Comparison of ENCODE assay signal across 20 cellular contexts in the genomic region with DNA sequence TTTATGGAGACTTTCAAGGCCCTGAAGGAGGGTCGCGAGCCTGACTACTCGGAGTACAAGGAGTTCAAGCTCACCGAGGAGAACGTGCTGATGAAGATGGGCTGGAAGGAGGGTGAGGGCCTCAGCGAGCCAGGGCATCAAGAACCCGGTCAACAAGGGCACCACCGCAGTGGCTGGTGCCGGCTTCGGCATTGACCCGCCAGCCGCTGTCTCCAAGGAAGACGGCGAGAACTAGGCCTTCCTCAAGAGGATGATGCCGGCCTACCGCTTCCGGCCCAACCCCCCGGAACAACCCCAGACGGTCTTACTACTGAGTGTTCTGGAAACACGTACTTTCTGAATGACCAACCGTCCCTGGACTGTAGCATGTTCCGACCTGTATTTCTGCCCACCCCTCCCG.
DNase-seq lines count a peak whose midpoint lies in the region; ATAC-seq, FAIRE-seq and TF ChIP-seq lines count a peak whose summit lies in the region.
"Had no signal": no experiment of that assay in that cellular context is flagged by ENCODE, and none has a peak within 500 bp of the region (broad histone marks: within the 10 kb centered on the region; RNA-seq: fewer than 3 reads in every experiment).

No MANE protein-coding gene starts in this region.

- H2AFZ ChIP-seq in K562 (ENCODE audit: low read depth, low read length) (peak overlapping the region; percentile 37; the same call in 1 of the 2 replicates), osteoblast (ENCODE audit: low read length) (no peak overlapping the region)

- TF ChIP-seq CTCF in K562 (IDR thresholded peaks at IDR 0.05 in 2 of 3, conservative IDR thresholded peaks at IDR 0.05 in 1 of 3; ENCODE audit: insufficient read depth in 2 of 3, low read depth in 1 of 3, low read length in 3 of 3) (no peak), osteoblast (IDR thresholded peaks at IDR 0.05; ENCODE audit: extremely low read depth, low read depth, low read length) (no peak), upper lobe of right lung (IDR thresholded peaks at IDR 0.05) (no peak)

- no peak for FAIRE-seq in K562 (lab: Jason Lieb, UNC)
- FAIRE-seq: D721Med, G401.6, GM12891, GM19239 had no signal

- CTCF ChIA-PET in K562 (lab: Yijun Ruan, JAX; ENCODE audit: low intra/inter-chr PET ratio) = interaction anchor here (0.6 kb wide), 1 partner anchor 124 kb away, joined by 3 read pairs; no protein-coding TSS in a partner anchor

- H3K9ac ChIP-seq in K562 (ENCODE audit: insufficient read depth in 1 of 2, low read depth in 2 of 2, low read length in 2 of 2) = no peak overlapping the region
- H3K9ac ChIP-seq: BLaER1 treated with 17β-estradiol and CSF1 and Interleukin-3, amounts not matched to agents 10 nM and 100 nM had no signal

- H3K4me1 ChIP-seq in K562 (replicated peaks in 1 of 2; ENCODE audit: control insufficient read depth in 2 of 2, insufficient read depth in 2 of 2, low read length in 2 of 2) (peaks cover 0 to 15% of the 10 kb centered on the region in 2 experiments; a peak in 2 of 5 replicates), osteoblast (ENCODE audit: insufficient read depth, low read length) (no peaks in the 10 kb centered on the region), upper lobe of right lung (no peaks in the 10 kb centered on the region)
- H3K4me1 ChIP-seq: A549, Caco-2 had no signal

- in situ Hi-C loops in K562 (cut with MboI) = no loop called here

- no peaks in the 10 kb centered on the region for H3K79me2 ChIP-seq in K562 (ENCODE audit: control insufficient read depth, insufficient read depth, low read length)
- no peaks in the 10 kb centered on the region for H3K79me2 ChIP-seq in osteoblast (ENCODE audit: insufficient read depth, low read length)

- no TSS peak for BruUV-seq in K562 (replicated peaks; lab: Mats Ljungman, UMichigan)

- ATAC-seq in K562 (no peak; the same call in 2 of the 3 replicates), upper lobe of right lung (peak; percentile 19)
- ATAC-seq: CD8-positive, alpha-beta T cell had no signal

- H3K27me3 ChIP-seq in K562 (ENCODE audit: control insufficient read depth in 2 of 2, insufficient read depth in 2 of 2, low read length in 2 of 2) (peaks cover 19 to 31% of the 10 kb centered on the region in 2 experiments; a peak in 4 of 5 replicates), osteoblast (ENCODE audit: insufficient read depth, low read length) (no peaks in the 10 kb centered on the region), upper lobe of right lung (no peaks in the 10 kb centered on the region)
- H3K27me3 ChIP-seq: BLaER1 treated with 17β-estradiol and CSF1 and Interleukin-3, amounts not matched to agents 10 nM and 100 nM had no signal

- no peak for TF ChIP-seq EP300 in K562 (IDR thresholded peaks at IDR 0.05; ENCODE audit: low read length)

- H3K9me3 ChIP-seq in K562 (replicated peaks; ENCODE audit: control insufficient read depth, insufficient read depth, low read depth, low read length) = no peaks in the 10 kb centered on the region
- H3K9me3 ChIP-seq in osteoblast (ENCODE audit: low read depth, low read length) = no peaks in the 10 kb centered on the region
- H3K9me3 ChIP-seq in upper lobe of right lung = no peaks in the 10 kb centered on the region
- H3K9me3 ChIP-seq: A549, Caco-2 had no signal

- intact Hi-C loops in K562 (cut with micrococcal nuclease) = no loop called here
- intact Hi-C loops in upper lobe of right lung (cut with DNase I) = no loop called here

- no peaks in the 10 kb centered on the region for H3K36me3 ChIP-seq in K562 (ENCODE audit: control insufficient read depth, insufficient read depth, low read length)
- H3K36me3 ChIP-seq in osteoblast (ENCODE audit: insufficient read depth, low read length) = no peaks in the 10 kb centered on the region
- no peaks in the 10 kb centered on the region for H3K36me3 ChIP-seq in upper lobe of right lung
- H3K36me3 ChIP-seq: BLaER1 treated with 17β-estradiol and CSF1 and Interleukin-3, amounts not matched to agents 10 nM and 100 nM had no signal

- no peak for TF ChIP-seq RAD21 in K562 (CRISPR knock-in tag; conservative IDR thresholded peaks at IDR 0.05 in 1 of 2, IDR thresholded peaks at IDR 0.05 in 1 of 2)

- 5% methylated on average over 23 of the region's 23 CpGs for WGBS in K562 (ENCODE audit: insufficient coverage, low coverage, missing lambda C conversion rate)

- no peak for DNase-seq in K562 (ENCODE audit: extremely low read depth in 1 of 4, low spot score in 3 of 4)
- peak; percentile 18 for DNase-seq in osteoblast (ENCODE audit: insufficient read length, low spot score, missing footprints)
- DNase-seq in upper lobe of right lung = no peak
- no peak for DNase-seq in NCI-H2227 (lab: John Stamatoyannopoulos, UW; ENCODE audit: unreplicated experiment)
- no peak for DNase-seq in NCI-H1048 (lab: John Stamatoyannopoulos, UW)
- DNase-seq: AML-193; Caco-2; Calu3; CD4-positive, alpha-beta T cell; CD8-positive, alpha-beta T cell; DMS79 treated with DMSO at 0.1 percent for 48 hours; GF-D8 had no signal

- POLR2A ChIA-PET in K562 (lab: Yijun Ruan, JAX) = interaction anchor here (0.6 kb wide), 1 partner anchor 459 kb away, joined by 3 read pairs; no protein-coding TSS in a partner anchor

- no peaks in the 10 kb centered on the region for H3K9me1 ChIP-seq in K562 (ENCODE audit: control insufficient read depth, insufficient read depth, low read length)

- H3K4me2 ChIP-seq in K562 (ENCODE audit: insufficient read depth, low read length) (no peak overlapping the region), osteoblast (ENCODE audit: insufficient read depth, low read length) (no peak overlapping the region)
- H3K4me2 ChIP-seq: A549; BLaER1 treated with 17β-estradiol and CSF1 and Interleukin-3, amounts not matched to agents 10 nM and 100 nM had no signal

- no peak overlapping the region for H3K4me3 ChIP-seq in K562
- H3K4me3 ChIP-seq in osteoblast (ENCODE audit: insufficient read depth, low read length) = no peak overlapping the region
- H3K4me3 ChIP-seq in upper lobe of right lung = no peak overlapping the region
- H3K4me3 ChIP-seq: A549; BLaER1 treated with 17β-estradiol and CSF1 and Interleukin-3, amounts not matched to agents 10 nM and 100 nM had no signal

- no peak for TF ChIP-seq POLR2A in K562 (conservative IDR thresholded peaks at IDR 0.05)

- H3K27ac ChIP-seq in K562 (ENCODE audit: extremely low read depth, low read depth, low read length) (no peak overlapping the region), osteoblast (ENCODE audit: low read depth, low read length) (no peak overlapping the region), upper lobe of right lung (no peak overlapping the region)
- H3K27ac ChIP-seq: 22Rv1; A549; BLaER1 treated with 17β-estradiol and CSF1 and Interleukin-3, amounts not matched to agents 10 nM and 100 nM; C4-2B had no signal

- H4K20me1 ChIP-seq in K562 (replicated peaks; ENCODE audit: control insufficient read depth, insufficient read depth, low read length) (no peaks in the 10 kb centered on the region; the same call in 1 of the 2 replicates), osteoblast (ENCODE audit: insufficient read depth, low read length) (no peaks in the 10 kb centered on the region)
- H4K20me1 ChIP-seq: BLaER1 treated with 17β-estradiol and CSF1 and Interleukin-3, amounts not matched to agents 10 nM and 100 nM had no signal

TF ChIP-seq in K562, 482 proteins besides CTCF, POLR2A, EP300 and RAD21 (continues in another document):
- no peak for TF ChIP-seq TAF9B (IDR thresholded peaks at IDR 0.05; ENCODE audit: partially characterized antibody)
- TF ChIP-seq, protein P1, sequence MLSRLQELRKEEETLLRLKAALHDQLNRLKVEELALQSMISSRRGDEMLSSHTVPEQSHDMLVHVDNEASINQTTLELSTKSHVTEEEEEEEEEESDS (CRISPR knock-in tag; IDR thresholded peaks at IDR 0.05) = no peak
- TF ChIP-seq ZNF143 (CRISPR knock-in tag; IDR thresholded peaks at IDR 0.05) = no peak
- TF ChIP-seq MTA2 (IDR thresholded peaks at IDR 0.05; ENCODE audit: low read depth) = no peak
- TF ChIP-seq, protein P2, sequence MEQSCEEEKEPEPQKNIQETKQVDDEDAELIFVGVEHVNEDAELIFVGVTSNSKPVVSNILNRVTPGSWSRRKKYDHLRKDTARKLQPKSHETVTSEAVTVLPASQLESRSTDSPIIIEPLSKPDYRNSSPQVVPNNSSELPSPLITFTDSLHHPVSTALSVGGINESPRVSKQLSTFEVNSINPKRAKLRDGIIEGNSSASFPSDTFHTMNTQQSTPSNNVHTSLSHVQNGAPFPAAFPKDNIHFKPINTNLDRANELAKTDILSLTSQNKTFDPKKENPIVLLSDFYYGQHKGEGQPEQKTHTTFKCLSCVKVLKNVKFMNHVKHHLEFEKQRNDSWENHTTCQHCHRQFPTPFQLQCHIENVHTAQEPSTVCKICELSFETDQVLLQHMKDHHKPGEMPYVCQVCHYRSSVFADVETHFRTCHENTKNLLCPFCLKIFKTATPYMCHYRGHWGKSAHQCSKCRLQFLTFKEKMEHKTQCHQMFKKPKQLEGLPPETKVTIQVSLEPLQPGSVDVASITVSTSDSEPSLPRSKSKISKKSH (CRISPR knock-in tag; IDR thresholded peaks at IDR 0.05) = no peak
- no peak for TF ChIP-seq MEF2D (tag; conservative IDR thresholded peaks at IDR 0.05; ENCODE audit: low read depth)
- no peak for TF ChIP-seq NFYB (IDR thresholded peaks at IDR 0.05; ENCODE audit: extremely low read depth, insufficient read length)
- TF ChIP-seq, protein P3, sequence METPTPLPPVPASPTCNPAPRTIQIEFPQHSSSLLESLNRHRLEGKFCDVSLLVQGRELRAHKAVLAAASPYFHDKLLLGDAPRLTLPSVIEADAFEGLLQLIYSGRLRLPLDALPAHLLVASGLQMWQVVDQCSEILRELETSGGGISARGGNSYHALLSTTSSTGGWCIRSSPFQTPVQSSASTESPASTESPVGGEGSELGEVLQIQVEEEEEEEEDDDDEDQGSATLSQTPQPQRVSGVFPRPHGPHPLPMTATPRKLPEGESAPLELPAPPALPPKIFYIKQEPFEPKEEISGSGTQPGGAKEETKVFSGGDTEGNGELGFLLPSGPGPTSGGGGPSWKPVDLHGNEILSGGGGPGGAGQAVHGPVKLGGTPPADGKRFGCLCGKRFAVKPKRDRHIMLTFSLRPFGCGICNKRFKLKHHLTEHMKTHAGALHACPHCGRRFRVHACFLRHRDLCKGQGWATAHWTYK (CRISPR knock-in tag; IDR thresholded peaks at IDR 0.05) = no peak
- TF ChIP-seq TARDBP (IDR thresholded peaks at IDR 0.05) = no peak
- TF ChIP-seq, protein P4, sequence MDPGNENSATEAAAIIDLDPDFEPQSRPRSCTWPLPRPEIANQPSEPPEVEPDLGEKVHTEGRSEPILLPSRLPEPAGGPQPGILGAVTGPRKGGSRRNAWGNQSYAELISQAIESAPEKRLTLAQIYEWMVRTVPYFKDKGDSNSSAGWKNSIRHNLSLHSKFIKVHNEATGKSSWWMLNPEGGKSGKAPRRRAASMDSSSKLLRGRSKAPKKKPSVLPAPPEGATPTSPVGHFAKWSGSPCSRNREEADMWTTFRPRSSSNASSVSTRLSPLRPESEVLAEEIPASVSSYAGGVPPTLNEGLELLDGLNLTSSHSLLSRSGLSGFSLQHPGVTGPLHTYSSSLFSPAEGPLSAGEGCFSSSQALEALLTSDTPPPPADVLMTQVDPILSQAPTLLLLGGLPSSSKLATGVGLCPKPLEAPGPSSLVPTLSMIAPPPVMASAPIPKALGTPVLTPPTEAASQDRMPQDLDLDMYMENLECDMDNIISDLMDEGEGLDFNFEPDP (CRISPR knock-in tag; IDR thresholded peaks at IDR 0.05) = no peak
